ENCODE assay signal across 25 cellular contexts in the genomic region with DNA sequence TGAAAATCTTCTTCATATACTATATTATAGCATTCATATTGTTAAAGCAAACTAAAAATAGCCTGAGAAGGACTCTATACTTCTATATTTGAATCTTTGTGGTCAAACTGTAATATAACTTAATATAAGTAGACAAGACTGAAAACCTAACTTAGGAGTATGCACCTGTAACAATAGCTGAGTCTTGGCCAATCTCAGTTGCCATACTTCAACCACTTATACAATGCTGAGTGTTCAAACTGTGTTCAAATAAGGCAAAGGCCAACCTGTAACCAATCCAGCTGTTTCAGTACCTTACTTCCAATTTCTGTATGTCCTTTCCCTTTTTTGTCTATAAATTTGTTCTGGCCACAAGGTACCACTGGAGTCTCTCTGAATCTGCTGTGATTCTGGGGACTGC.
"Had no signal": no experiment of that assay in that cellular context is flagged by ENCODE, and none has a peak within 500 bp of the region (broad histone marks: within the 10 kb centered on the region; RNA-seq: fewer than 3 reads in every experiment).

No MANE protein-coding gene starts in this region.

- H3K36me3 Mint-ChIP-seq: T-cell had no signal

- H3K27me3 Mint-ChIP-seq: T-cell had no signal

- H3K36me3 ChIP-seq: MG63 had no signal

- H3K4me3 ChIP-seq: K562, MG63, PC-9, SK-N-MC had no signal

- H3K27ac Mint-ChIP-seq: T-cell had no signal

- H3K9me3 ChIP-seq: MG63 had no signal

- DNase-seq: Kasumi-1, KG1, MG63, MV-4-11, NCI-H1092, NCI-H1105, NCI-H1417 treated with DMSO at 0.1 percent for 48 hours, NCI-H1436 treated with DMSO at 0.1 percent for 48 hours, NCI-H1694, NCI-H187 treated with DMSO at 0.1 percent for 48 hours, NCI-H2029, NCI-H2081, NCI-H2171, NCI-H226, NCI-H446 treated with DMSO at 0.1 percent for 48 hours, NCI-H510A, NCI-H524, NCI-H69, NCI-H748 treated with DMSO at 0.1 percent for 48 hours, PC-9, Right ventricle myocardium superior, SHP77 treated with DMSO at 0.1 percent for 48 hours, T-cell had no signal

- H3K27ac ChIP-seq: PC-9, SK-N-MC had no signal

- H3K4me3 Mint-ChIP-seq: T-cell had no signal

- H3K4me2 ChIP-seq: PC-9 had no signal

- H3K27me3 ChIP-seq: MG63 had no signal

- H3K4me1 Mint-ChIP-seq: T-cell had no signal
